Comparison of ENCODE assay signal across 1 cellular context in the genomic region with DNA sequence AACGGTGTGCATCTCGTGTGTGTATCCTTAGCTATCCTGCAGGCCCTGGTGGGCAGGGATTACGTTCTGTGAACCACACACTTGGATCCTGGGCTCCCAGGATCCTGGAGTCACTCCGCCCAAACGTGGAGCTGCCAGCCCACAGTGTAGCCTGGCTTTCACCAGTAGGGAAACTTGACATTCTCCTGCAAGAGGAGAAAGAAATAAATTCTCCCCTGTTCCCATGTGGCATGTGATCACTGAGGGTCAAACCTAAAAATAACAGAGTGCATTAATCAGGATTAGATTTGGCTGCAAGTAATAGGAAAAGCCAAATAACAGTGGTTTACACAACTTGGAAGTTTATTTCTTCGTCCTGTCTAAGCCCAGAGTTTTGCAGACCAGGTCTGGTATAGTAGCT.
TF ChIP-seq lines count a peak whose summit lies in the region.

No MANE protein-coding gene starts in this region.

TF ChIP-seq in WTC11, 78 proteins besides CTCF, POLR2A, EP300 and RAD21 (continued from another document):
- TF ChIP-seq E2F1 (CRISPR knock-in tag; IDR thresholded peaks at IDR 0.05) (no peak), RELA (CRISPR knock-in tag; IDR thresholded peaks at IDR 0.05; ENCODE audit: borderline replicate concordance) (no peak), ELF4 (CRISPR knock-in tag; IDR thresholded peaks at IDR 0.05; ENCODE audit: low read depth) (no peak)
